ENCODE assay signal across 15 cellular contexts in the genomic region with DNA sequence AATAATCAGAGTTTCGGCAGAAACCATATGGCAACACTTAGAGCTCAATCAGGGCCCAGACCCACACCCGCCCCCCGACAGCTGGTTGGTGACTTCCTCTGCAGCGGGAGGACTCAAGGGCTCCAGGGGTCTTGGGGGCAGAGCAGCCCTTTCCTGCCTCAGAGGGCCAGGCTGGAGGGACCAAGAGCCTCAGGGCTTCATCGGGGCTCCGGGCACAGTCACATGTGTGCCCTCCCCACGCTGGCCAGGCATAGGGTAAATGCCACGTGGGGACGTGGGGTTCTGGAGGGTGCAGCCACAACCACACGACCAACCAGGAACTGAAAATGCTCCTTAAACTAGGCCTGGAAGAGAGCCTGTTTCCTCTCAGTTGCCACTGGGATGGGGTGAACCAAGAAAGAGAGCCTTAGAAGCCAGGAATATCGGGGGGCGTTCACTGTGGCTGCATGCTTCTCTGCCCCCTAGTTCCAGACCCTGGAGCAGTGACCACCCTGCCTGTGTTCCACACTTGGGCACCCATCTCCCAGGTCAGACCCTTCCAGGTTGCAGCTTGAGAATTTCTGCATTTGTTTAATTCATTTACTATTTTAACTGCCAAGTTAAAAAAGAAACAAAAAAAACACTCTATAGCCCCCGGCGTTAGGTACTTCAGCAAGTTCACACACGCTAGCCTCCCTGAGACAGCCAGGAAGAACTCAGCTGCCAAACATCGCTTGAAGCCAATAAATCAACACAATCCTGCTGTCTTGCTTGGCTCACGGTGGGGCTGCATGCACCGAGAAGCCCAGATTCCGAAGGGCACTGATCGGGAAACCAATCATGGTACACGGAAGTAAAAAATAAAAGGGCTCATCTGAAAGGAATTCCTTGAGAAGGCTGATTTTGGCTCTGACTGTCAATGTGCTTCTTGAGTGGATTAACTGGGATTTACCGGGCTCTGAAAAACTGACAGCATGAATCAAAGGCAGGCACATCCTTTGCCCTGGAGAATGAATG. TPM values are rescaled to one million over a fixed set of nuclear protein-coding genes. Genes with fewer than 3 reads are reported as not detected.
DNase-seq lines count a peak whose midpoint lies in the region; ATAC-seq and TF ChIP-seq lines count a peak whose summit lies in the region.
"Had no signal": no experiment of that assay in that cellular context is flagged by ENCODE, and none has a peak within 500 bp of the region (broad histone marks: within the 10 kb centered on the region; RNA-seq: fewer than 3 reads in every experiment).

No MANE protein-coding gene starts in this region.

- H3K27ac Mint-ChIP-seq in CD14-positive monocyte: peak overlapping the region in 1 of 7 donors; percentile 11
- H3K27ac Mint-ChIP-seq: activated naive CD4-positive, alpha-beta T cell treated with anti-CD3 and anti-CD28 coated beads, Interleukin-2, amount 50 U/mL, for 24 hours; effector memory CD8-positive, alpha-beta T cell; naive thymus-derived CD4-positive, alpha-beta T cell; stimulated activated memory B cell treated with anti-CD40 and anti-IgM and Interleukin-4, amounts not matched to agents 10 μg/mL and 1 μg/mL and 100 μg/mL, for 72 hours had no signal

- H3K27me3 ChIP-seq in vagina: no peaks in the 10 kb centered on the region

- peaks cover 13% of the 10 kb centered on the region for H3K4me1 Mint-ChIP-seq in CD14-positive monocyte
- H3K4me1 Mint-ChIP-seq: activated naive CD4-positive, alpha-beta T cell treated with anti-CD3 and anti-CD28 coated beads, Interleukin-2, amount 50 U/mL, for 24 hours; stimulated activated memory B cell treated with anti-CD40 and anti-IgM and Interleukin-4, amounts not matched to agents 10 μg/mL and 1 μg/mL and 100 μg/mL, for 72 hours had no signal

- TF ChIP-seq CTCF in CD14-positive monocyte (IDR thresholded peaks at IDR 0.05): no peak
- no peak for TF ChIP-seq CTCF in mucosa of descending colon (IDR thresholded peaks at IDR 0.05)
- TF ChIP-seq CTCF in vagina (IDR thresholded peaks at IDR 0.05): no peak

- H3K9me3 ChIP-seq in mucosa of descending colon (peaks cover 7% of the 10 kb centered on the region), vagina (peaks cover 7% of the 10 kb centered on the region)

- DNase-seq in CD14-positive monocyte (ENCODE audit: low spot score) (peak; percentile 29), NCI-H1105 (lab: John Stamatoyannopoulos, UW) (peak; percentile 56), T47D (ENCODE audit: low read depth in 1 of 2, low spot score in 1 of 2) (peak; percentile 39 to 82), mucosa of descending colon (peak in 2 of 3 donors; percentile 9 to 15), vagina (ENCODE audit: extremely low spot score in 2 of 2) (no peak), AG20443 (ENCODE audit: low spot score) (no peak)
- DNase-seq in stimulated activated CD8-positive, alpha-beta memory T cell treated with anti-CD3 and anti-CD28 coated beads, Interleukin-4, amount 100 ng/mL, for 48 hours: no peak
- DNase-seq: activated CD4-positive, alpha-beta T cell treated with anti-CD3 and anti-CD28 coated beads, Interleukin-2, amount 50 U/mL, for 4 hours; effector memory CD8-positive, alpha-beta T cell; naive thymus-derived CD4-positive, alpha-beta T cell; SK-N-SH; stimulated activated CD4-positive, alpha-beta T cell treated with anti-CD3 and anti-CD28 coated beads, Interleukin-15, amount 100 ng/mL, for 24 hours had no signal

- ATAC-seq in mucosa of descending colon (no peak), GM21367 (IDR thresholded peaks at IDR 0.05; ENCODE audit: unreplicated experiment) (no peak)
- ATAC-seq: effector memory CD8-positive, alpha-beta T cell; naive thymus-derived CD4-positive, alpha-beta T cell; stimulated activated memory B cell treated with anti-CD40 and anti-IgM and Interleukin-4, amounts not matched to agents 10 μg/mL and 1 μg/mL and 100 μg/mL, for 72 hours had no signal

- H3K27ac ChIP-seq in vagina: no peak overlapping the region

- peaks cover 4 to 7% (median 5%) of the 10 kb centered on the region in 7 donors for H3K9me3 Mint-ChIP-seq in CD14-positive monocyte

- H3K36me3 ChIP-seq in mucosa of descending colon (ENCODE audit: low read depth) (no peaks in the 10 kb centered on the region), vagina (no peaks in the 10 kb centered on the region)

- no peak overlapping the region for H3K4me3 ChIP-seq in mucosa of descending colon
- H3K4me3 ChIP-seq in vagina: no peak overlapping the region

- no peaks in the 10 kb centered on the region for H3K4me1 ChIP-seq in mucosa of descending colon (ENCODE audit: low read depth)
- H3K4me1 ChIP-seq in vagina: peaks cover 18% of the 10 kb centered on the region

- no peak for TF ChIP-seq POLR2A in vagina (IDR thresholded peaks at IDR 0.05)

- intact Hi-C loops in CD14-positive monocyte (cut with micrococcal nuclease) (no loop called here), mucosa of descending colon (cut with DNase I, micrococcal nuclease) (loop anchor here in 1 of 2 donors (10.0 kb wide), 1 partner anchor 266 kb away; no protein-coding TSS in a partner anchor), vagina (cut with DNase I) (no loop called here)

- no peak overlapping the region for H3K4me3 Mint-ChIP-seq in CD14-positive monocyte
- H3K4me3 Mint-ChIP-seq: activated naive CD4-positive, alpha-beta T cell treated with anti-CD3 and anti-CD28 coated beads, Interleukin-2, amount 50 U/mL, for 24 hours; effector memory CD8-positive, alpha-beta T cell; naive thymus-derived CD4-positive, alpha-beta T cell; stimulated activated memory B cell treated with anti-CD40 and anti-IgM and Interleukin-4, amounts not matched to agents 10 μg/mL and 1 μg/mL and 100 μg/mL, for 72 hours had no signal

- in situ Hi-C loops in T47D (cut with HindIII; ENCODE audit: low pct_unique_long_range_greater_than_20kb, low sequenced_read_pairs): no loop called here

- peaks cover 0 to 6% (median 2%) of the 10 kb centered on the region in 3 donors for H3K27me3 Mint-ChIP-seq in CD14-positive monocyte (ENCODE audit: low read depth in 3 of 3)
- H3K27me3 Mint-ChIP-seq: activated naive CD4-positive, alpha-beta T cell treated with anti-CD3 and anti-CD28 coated beads, Interleukin-2, amount 50 U/mL, for 24 hours had no signal

- no peaks in the 10 kb centered on the region for H3K36me3 Mint-ChIP-seq in CD14-positive monocyte
- H3K36me3 Mint-ChIP-seq: activated naive CD4-positive, alpha-beta T cell treated with anti-CD3 and anti-CD28 coated beads, Interleukin-2, amount 50 U/mL, for 24 hours; naive thymus-derived CD4-positive, alpha-beta T cell; stimulated activated memory B cell treated with anti-CD40 and anti-IgM and Interleukin-4, amounts not matched to agents 10 μg/mL and 1 μg/mL and 100 μg/mL, for 72 hours had no signal

RNA-seq across cellular contexts. Expression of a gene that starts 56.1 kb away (rescaled TPM):
- 10 to 100 TPM; 39.2 to 43.0 TPM for polyA plus RNA-seq in CD14-positive monocyte
- total RNA-seq in mucosa of descending colon (100 to 1,000 TPM; 179 to 331 (median 194) TPM), vagina (77.8 TPM)

Comparison
In these comparisons a context has a peak if more than half of its experiments do, and no peak if none do; other contexts are left out.
1. DNase-seq: peak in CD14-positive monocyte (single experiment), NCI-H1105 (single experiment), T47D (2 of 2) and mucosa of descending colon (2 of 3); none in vagina (0 of 2), stimulated activated CD8-positive, alpha-beta memory T cell treated with anti-CD3 and anti-CD28 coated beads, Interleukin-4, amount 100 ng/mL, for 48 hours (single experiment) and AG20443 (single experiment).